Comparison of ENCODE assay signal across 20 cellular contexts in the genomic region with DNA sequence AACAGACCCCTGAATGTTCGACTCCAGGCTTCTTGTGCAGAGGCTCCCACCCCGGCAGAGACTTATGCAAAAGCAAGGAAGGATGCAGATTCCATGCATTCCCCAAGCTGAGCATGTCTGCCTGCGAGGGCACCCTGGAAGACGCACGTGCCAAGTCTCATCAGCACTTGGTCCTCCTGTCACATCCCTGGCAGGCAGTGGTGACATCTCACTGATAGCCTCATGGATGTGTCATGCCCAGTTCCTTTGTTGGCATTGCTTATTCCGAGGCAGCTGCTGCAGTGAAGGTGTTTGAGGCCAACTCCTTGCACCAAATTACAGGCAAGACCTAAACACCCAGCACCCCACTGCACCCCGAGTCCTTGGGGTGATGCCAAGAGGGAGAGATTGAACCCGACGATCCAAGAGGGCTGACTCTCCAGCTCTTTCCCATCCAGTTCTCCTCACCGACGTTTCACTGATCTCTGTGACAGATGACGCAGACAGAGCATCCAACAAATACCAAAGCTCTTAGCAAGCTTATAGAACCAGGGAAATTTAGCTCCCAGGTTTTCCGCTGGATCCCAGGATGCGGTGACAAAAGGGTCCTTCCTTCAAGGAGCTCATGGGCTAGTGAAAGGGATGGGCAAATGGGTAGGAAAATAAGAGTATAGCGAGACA.
"Had no signal": no experiment of that assay in that cellular context is flagged by ENCODE, and none has a peak within 500 bp of the region (broad histone marks: within the 10 kb centered on the region; RNA-seq: fewer than 3 reads in every experiment).

No MANE protein-coding gene starts in this region.

- H3K36me3 ChIP-seq: gastrocnemius medialis, left ventricle myocardium inferior, lower lobe of right lung, ovary, right lobe of liver, tibial artery had no signal

- H3K36me3 Mint-ChIP-seq: natural killer cell; stimulated activated memory B cell treated with anti-CD40 and anti-IgM and Interleukin-4, amounts not matched to agents 10 μg/mL and 1 μg/mL and 100 μg/mL, for 72 hours; type B pancreatic cell had no signal

- H3K27ac ChIP-seq: epithelial cell of prostate, gastrocnemius medialis, left ventricle myocardium inferior, lower lobe of right lung, ovary, right lobe of liver, testis, tibial artery had no signal

- H3K4me1 ChIP-seq: gastrocnemius medialis, left ventricle myocardium inferior, lower lobe of right lung, right lobe of liver, testis, tibial artery had no signal

- H3K4me3 Mint-ChIP-seq: natural killer cell; stimulated activated memory B cell treated with anti-CD40 and anti-IgM and Interleukin-4, amounts not matched to agents 10 μg/mL and 1 μg/mL and 100 μg/mL, for 72 hours; type B pancreatic cell had no signal

- H3K27me3 ChIP-seq: gastrocnemius medialis, ovary, right lobe of liver, testis, tibial artery had no signal

- H3K9me3 Mint-ChIP-seq: natural killer cell had no signal

- H3K4me3 ChIP-seq: gastrocnemius medialis, left ventricle myocardium inferior, lower lobe of right lung, ovary, right lobe of liver, testis, tibial artery had no signal

- ATAC-seq: esophagus mucosa; gastrocnemius medialis; left colon; lower lobe of right lung; natural killer cell; right lobe of liver; stimulated activated memory B cell treated with anti-CD40 and anti-IgM and Interleukin-4, amounts not matched to agents 10 μg/mL and 1 μg/mL and 100 μg/mL, for 72 hours; stimulated activated naive CD8-positive, alpha-beta T cell treated with anti-CD3 and anti-CD28 coated beads, Interleukin-15, Interleukin-2, amounts not matched to agents 100 U/mL and 50 U/mL, for 24 hours had no signal

- H3K27ac Mint-ChIP-seq: natural killer cell; stimulated activated memory B cell treated with anti-CD40 and anti-IgM and Interleukin-4, amounts not matched to agents 10 μg/mL and 1 μg/mL and 100 μg/mL, for 72 hours; type B pancreatic cell had no signal

- DNase-seq: cortex of kidney; foreskin fibroblast; gastrocnemius medialis; left colon; left ventricle myocardium inferior; lower lobe of right lung; natural killer cell; occipital lobe; ovary; retina; right lobe of liver; stimulated activated CD4-positive, alpha-beta T cell treated with anti-CD3 and anti-CD28 coated beads, Interleukin-4, amount 100 ng/mL, for 4 hours; stimulated activated naive CD8-positive, alpha-beta T cell treated with anti-CD3 and anti-CD28 coated beads, Interleukin-15, Interleukin-2, amounts not matched to agents 100 U/mL and 50 U/mL, for 24 hours; substantia nigra; testis; tibial artery had no signal

- H3K9me3 ChIP-seq: gastrocnemius medialis, lower lobe of right lung, ovary, right lobe of liver, testis, tibial artery had no signal

- H3K4me1 Mint-ChIP-seq: natural killer cell; stimulated activated memory B cell treated with anti-CD40 and anti-IgM and Interleukin-4, amounts not matched to agents 10 μg/mL and 1 μg/mL and 100 μg/mL, for 72 hours had no signal
